Comparison of ENCODE assay signal across 17 cellular contexts in genomic region chr13:37009692-37010091, GRCh38. TPM values are rescaled to one million over a fixed set of nuclear protein-coding genes. Genes with fewer than 3 reads are reported as not detected.
DNase-seq lines count a peak whose midpoint lies in the region; ATAC-seq and TF ChIP-seq lines count a peak whose summit lies in the region.
"Had no signal": no experiment of that assay in that cellular context is flagged by ENCODE, and none has a peak within 500 bp of the region (broad histone marks: within the 10 kb centered on the region; RNA-seq: fewer than 3 reads in every experiment).

No MANE protein-coding gene starts in this region.

- POLR2A ChIA-PET in activated CD8-positive, alpha-beta T cell treated with anti-CD3 and anti-CD28 coated beads for 36 hours (lab: Charles Lee): interaction anchor here (1.5 kb wide), 1 partner anchor 9 kb away, joined by 5 read pairs; the partner anchor contains the start of gene EXOSC8
- POLR2A ChIA-PET in activated CD8-positive, alpha-beta T cell treated with anti-CD3 and anti-CD28 coated beads, Interleukin-2, amount 10 ng/mL, durations not matched to agents 7 days and 5 days (lab: Charles Lee): interaction anchor here (1.2 to 4.8 kb wide), 2 partner anchors 9 to 10 kb away, joined by 4 to 31 read pairs; partner anchors contain the start of genes ALG5 and EXOSC8
- POLR2A ChIA-PET in CD8-positive, alpha-beta T cell (lab: Charles Lee): no interaction called here

- CTCF ChIA-PET in activated CD8-positive, alpha-beta T cell treated with anti-CD3 and anti-CD28 coated beads for 36 hours (lab: Charles Lee): no interaction called here
- CTCF ChIA-PET in activated CD8-positive, alpha-beta T cell treated with anti-CD3 and anti-CD28 coated beads, Interleukin-2, amount 10 ng/mL, durations not matched to agents 7 days and 5 days (lab: Charles Lee): interaction anchor here (4.3 kb wide), 1 partner anchor 9 kb away, joined by 25 read pairs; the partner anchor contains the start of genes ALG5 and EXOSC8
- CTCF ChIA-PET in CD8-positive, alpha-beta T cell (lab: Charles Lee): no interaction called here

- no peaks in the 10 kb centered on the region for H3K27me3 Mint-ChIP-seq in activated CD8-positive, alpha-beta T cell treated with anti-CD3 and anti-CD28 coated beads for 36 hours
- no peaks in the 10 kb centered on the region for H3K27me3 Mint-ChIP-seq in activated CD8-positive, alpha-beta T cell treated with anti-CD3 and anti-CD28 coated beads, Interleukin-2, amount 10 ng/mL, durations not matched to agents 7 days and 5 days (ENCODE audit: low read depth)
- H3K27me3 Mint-ChIP-seq in CD8-positive, alpha-beta T cell (ENCODE audit: low read depth): no peaks in the 10 kb centered on the region
- H3K27me3 Mint-ChIP-seq in activated T-helper 2 cell treated with anti-CD3 and anti-CD28 coated beads, Interferon-gamma antibody, Interleukin-2, Interleukin-4, amounts not matched to agents 10 μg/mL and 5 μg/mL and 100 μg/mL, durations not matched to agents 14 hours and 24 hours and 36 hours (ENCODE audit: low read depth): no peaks in the 10 kb centered on the region
- H3K27me3 Mint-ChIP-seq in neural crest cell (ENCODE audit: low read depth): no peaks in the 10 kb centered on the region
- H3K27me3 Mint-ChIP-seq: CD8-positive, alpha-beta memory T cell had no signal

- H3K36me3 ChIP-seq in CD8-positive, alpha-beta T cell (ENCODE audit: insufficient read depth, low read length): peaks cover 21% of the 10 kb centered on the region

- H3K9me3 Mint-ChIP-seq in activated CD8-positive, alpha-beta T cell treated with anti-CD3 and anti-CD28 coated beads for 36 hours: no peaks in the 10 kb centered on the region
- H3K9me3 Mint-ChIP-seq in activated CD8-positive, alpha-beta T cell treated with anti-CD3 and anti-CD28 coated beads, Interleukin-2, amount 10 ng/mL, durations not matched to agents 7 days and 5 days (ENCODE audit: insufficient read depth): no peaks in the 10 kb centered on the region
- H3K9me3 Mint-ChIP-seq in CD8-positive, alpha-beta T cell: no peaks in the 10 kb centered on the region
- no peaks in the 10 kb centered on the region for H3K9me3 Mint-ChIP-seq in activated T-helper 2 cell treated with anti-CD3 and anti-CD28 coated beads, Interferon-gamma antibody, Interleukin-2, Interleukin-4, amounts not matched to agents 10 μg/mL and 5 μg/mL and 100 μg/mL, durations not matched to agents 14 hours and 24 hours and 36 hours
- H3K9me3 Mint-ChIP-seq in neural crest cell: no peaks in the 10 kb centered on the region
- H3K9me3 Mint-ChIP-seq: CD8-positive, alpha-beta memory T cell had no signal

- H3K4me1 ChIP-seq in CD8-positive, alpha-beta T cell (ENCODE audit: insufficient read depth, low read length): no peaks in the 10 kb centered on the region
- H3K4me1 ChIP-seq in foreskin keratinocyte: no peaks in the 10 kb centered on the region
- H3K4me1 ChIP-seq: A549 had no signal

- intact Hi-C loops in activated CD8-positive, alpha-beta T cell treated with anti-CD3 and anti-CD28 coated beads for 36 hours (cut with micrococcal nuclease): no loop called here
- intact Hi-C loops in CD8-positive, alpha-beta T cell (cut with DNase I, micrococcal nuclease): loop anchor here (5.0 kb wide), 2 partner anchors 33 to 38 kb away; no protein-coding TSS in a partner anchor
- intact Hi-C loops in activated T-helper 2 cell treated with anti-CD3 and anti-CD28 coated beads, Interferon-gamma antibody, Interleukin-2, Interleukin-4, amounts not matched to agents 10 μg/mL and 5 μg/mL and 100 μg/mL, durations not matched to agents 14 hours and 24 hours and 36 hours (cut with micrococcal nuclease): no loop called here

- no peak overlapping the region for H3K4me3 Mint-ChIP-seq in activated CD8-positive, alpha-beta T cell treated with anti-CD3 and anti-CD28 coated beads for 36 hours
- H3K4me3 Mint-ChIP-seq in activated CD8-positive, alpha-beta T cell treated with anti-CD3 and anti-CD28 coated beads, Interleukin-2, amount 10 ng/mL, durations not matched to agents 7 days and 5 days: no peak overlapping the region
- no peak overlapping the region for H3K4me3 Mint-ChIP-seq in CD8-positive, alpha-beta T cell
- H3K4me3 Mint-ChIP-seq in activated T-helper 2 cell treated with anti-CD3 and anti-CD28 coated beads, Interferon-gamma antibody, Interleukin-2, Interleukin-4, amounts not matched to agents 10 μg/mL and 5 μg/mL and 100 μg/mL, durations not matched to agents 14 hours and 24 hours and 36 hours (ENCODE audit: low read depth): no peak overlapping the region
- no peak overlapping the region for H3K4me3 Mint-ChIP-seq in neural crest cell
- H3K4me3 Mint-ChIP-seq: CD8-positive, alpha-beta memory T cell had no signal

- peak overlapping the region; percentile 55 for H3K27ac Mint-ChIP-seq in activated CD8-positive, alpha-beta T cell treated with anti-CD3 and anti-CD28 coated beads for 36 hours
- H3K27ac Mint-ChIP-seq in activated CD8-positive, alpha-beta T cell treated with anti-CD3 and anti-CD28 coated beads, Interleukin-2, amount 10 ng/mL, durations not matched to agents 7 days and 5 days: no peak overlapping the region
- H3K27ac Mint-ChIP-seq in CD8-positive, alpha-beta T cell: peak overlapping the region; percentile 55
- H3K27ac Mint-ChIP-seq in activated T-helper 2 cell treated with anti-CD3 and anti-CD28 coated beads, Interferon-gamma antibody, Interleukin-2, Interleukin-4, amounts not matched to agents 10 μg/mL and 5 μg/mL and 100 μg/mL, durations not matched to agents 14 hours and 24 hours and 36 hours: peak overlapping the region; percentile 8
- peak overlapping the region; percentile 67 for H3K27ac Mint-ChIP-seq in neural crest cell (ENCODE audit: unreplicated experiment)

- H3K4me1 Mint-ChIP-seq in activated CD8-positive, alpha-beta T cell treated with anti-CD3 and anti-CD28 coated beads for 36 hours (ENCODE audit: low read depth): peaks cover 21% of the 10 kb centered on the region
- H3K4me1 Mint-ChIP-seq in activated CD8-positive, alpha-beta T cell treated with anti-CD3 and anti-CD28 coated beads, Interleukin-2, amount 10 ng/mL, durations not matched to agents 7 days and 5 days (ENCODE audit: low read depth): peaks cover 18% of the 10 kb centered on the region
- peaks cover 6% of the 10 kb centered on the region for H3K4me1 Mint-ChIP-seq in CD8-positive, alpha-beta T cell (ENCODE audit: low read depth)
- H3K4me1 Mint-ChIP-seq in activated T-helper 2 cell treated with anti-CD3 and anti-CD28 coated beads, Interferon-gamma antibody, Interleukin-2, Interleukin-4, amounts not matched to agents 10 μg/mL and 5 μg/mL and 100 μg/mL, durations not matched to agents 14 hours and 24 hours and 36 hours (ENCODE audit: low read depth): peaks cover 9% of the 10 kb centered on the region
- H3K4me1 Mint-ChIP-seq in neural crest cell: peaks cover 4% of the 10 kb centered on the region

- H3K27me3 ChIP-seq in CD8-positive, alpha-beta T cell (ENCODE audit: insufficient read depth, low read length): no peaks in the 10 kb centered on the region
- no peaks in the 10 kb centered on the region for H3K27me3 ChIP-seq in foreskin keratinocyte

- TF ChIP-seq CTCF in activated CD8-positive, alpha-beta T cell treated with anti-CD3 and anti-CD28 coated beads for 36 hours (IDR thresholded peaks at IDR 0.05): no peak
- no peak for TF ChIP-seq CTCF in CD8-positive, alpha-beta T cell (IDR thresholded peaks at IDR 0.05)
- TF ChIP-seq CTCF in neural crest cell (conservative IDR thresholded peaks at IDR 0.05) (no peak), foreskin keratinocyte (conservative IDR thresholded peaks at IDR 0.05) (no peak)

- DNase-seq in activated CD8-positive, alpha-beta T cell treated with anti-CD3 and anti-CD28 coated beads for 36 hours: no peak
- DNase-seq in activated CD8-positive, alpha-beta T cell treated with anti-CD3 and anti-CD28 coated beads, Interleukin-2, amount 10 ng/mL, durations not matched to agents 7 days and 5 days: no peak
- DNase-seq in CD8-positive, alpha-beta T cell: no peak
- no peak for DNase-seq in activated T-helper 2 cell treated with anti-CD3 and anti-CD28 coated beads, Interferon-gamma antibody, Interleukin-2, Interleukin-4, amounts not matched to agents 10 μg/mL and 5 μg/mL and 100 μg/mL, durations not matched to agents 14 hours and 24 hours and 36 hours (ENCODE audit: low spot score)
- DNase-seq in neural crest cell (ENCODE audit: low read depth, low spot score) (no peak), foreskin keratinocyte (no peak), globus pallidus (ENCODE audit: low spot score) (no peak)
- DNase-seq: CD8-positive, alpha-beta memory T cell; DMS53; EL; GOT3; KBM-7; NCI-H1105 treated with DMSO at 0.1 percent for 48 hours; NCI-H1694 treated with DMSO at 0.1 percent for 48 hours had no signal

- peaks cover 59% of the 10 kb centered on the region for H3K36me3 Mint-ChIP-seq in activated CD8-positive, alpha-beta T cell treated with anti-CD3 and anti-CD28 coated beads for 36 hours (ENCODE audit: low read depth)
- peaks cover 74% of the 10 kb centered on the region for H3K36me3 Mint-ChIP-seq in activated CD8-positive, alpha-beta T cell treated with anti-CD3 and anti-CD28 coated beads, Interleukin-2, amount 10 ng/mL, durations not matched to agents 7 days and 5 days (ENCODE audit: low read depth)
- peaks cover 75% of the 10 kb centered on the region for H3K36me3 Mint-ChIP-seq in CD8-positive, alpha-beta T cell
- peaks cover 85% of the 10 kb centered on the region for H3K36me3 Mint-ChIP-seq in activated T-helper 2 cell treated with anti-CD3 and anti-CD28 coated beads, Interferon-gamma antibody, Interleukin-2, Interleukin-4, amounts not matched to agents 10 μg/mL and 5 μg/mL and 100 μg/mL, durations not matched to agents 14 hours and 24 hours and 36 hours (ENCODE audit: low read depth)
- H3K36me3 Mint-ChIP-seq in neural crest cell (ENCODE audit: low read depth): peaks cover 22% of the 10 kb centered on the region

- ATAC-seq in activated CD8-positive, alpha-beta T cell treated with anti-CD3 and anti-CD28 coated beads for 36 hours: no peak
- no peak for ATAC-seq in activated CD8-positive, alpha-beta T cell treated with anti-CD3 and anti-CD28 coated beads, Interleukin-2, amount 10 ng/mL, durations not matched to agents 7 days and 5 days
- no peak for ATAC-seq in CD8-positive, alpha-beta T cell
- no peak for ATAC-seq in foreskin keratinocyte
- ATAC-seq: A549, GM12878, Panc1 had no signal

- H3K4me3 ChIP-seq in CD8-positive, alpha-beta T cell (ENCODE audit: low read depth, low read length): no peak overlapping the region
- H3K4me3 ChIP-seq: A549, GM12878 had no signal

- no peak overlapping the region for H3K27ac ChIP-seq in CD8-positive, alpha-beta T cell (ENCODE audit: low read depth, low read length)
- H3K27ac ChIP-seq in foreskin keratinocyte: no peak overlapping the region
- H3K27ac ChIP-seq: A549 had no signal

- no peaks in the 10 kb centered on the region for H3K9me3 ChIP-seq in CD8-positive, alpha-beta T cell (ENCODE audit: low read length)
- H3K9me3 ChIP-seq: A549 had no signal

RNA-seq across cellular contexts. Expression of gene EXOSC8, which starts 9.1 kb away (rescaled TPM):
- total RNA-seq in activated CD8-positive, alpha-beta T cell treated with anti-CD3 and anti-CD28 coated beads for 36 hours: 100 to 1,000 TPM; 168 to 170 TPM
- total RNA-seq in activated CD8-positive, alpha-beta T cell treated with anti-CD3 and anti-CD28 coated beads, Interleukin-2, amount 10 ng/mL, durations not matched to agents 7 days and 5 days: 100 to 1,000 TPM; 109 to 122 TPM
- 10 to 100 TPM; 41.4 to 43.7 TPM for total RNA-seq in CD8-positive, alpha-beta T cell
- total RNA-seq in activated T-helper 2 cell treated with anti-CD3 and anti-CD28 coated beads, Interferon-gamma antibody, Interleukin-2, Interleukin-4, amounts not matched to agents 10 μg/mL and 5 μg/mL and 100 μg/mL, durations not matched to agents 14 hours and 24 hours and 36 hours: 117 and 126 TPM in 2 replicates
- total RNA-seq in neural crest cell: 107 and 116 TPM in 2 replicates
- total RNA-seq in foreskin keratinocyte: 71.1 and 72.8 TPM in 2 replicates
- polyA plus RNA-seq in foreskin keratinocyte: 67.0 and 73.0 TPM in 2 replicates

RNA-seq across cellular contexts. Expression of gene ALG5, which starts 10.6 kb away (rescaled TPM):
- total RNA-seq in activated CD8-positive, alpha-beta T cell treated with anti-CD3 and anti-CD28 coated beads for 36 hours: 10 to 100 TPM; 25.5 to 26.8 TPM
- total RNA-seq in activated CD8-positive, alpha-beta T cell treated with anti-CD3 and anti-CD28 coated beads, Interleukin-2, amount 10 ng/mL, durations not matched to agents 7 days and 5 days: 10 to 100 TPM; 32.0 to 33.8 TPM
- 10 to 100 TPM; 17.8 to 20.7 TPM for total RNA-seq in CD8-positive, alpha-beta T cell
- total RNA-seq in activated T-helper 2 cell treated with anti-CD3 and anti-CD28 coated beads, Interferon-gamma antibody, Interleukin-2, Interleukin-4, amounts not matched to agents 10 μg/mL and 5 μg/mL and 100 μg/mL, durations not matched to agents 14 hours and 24 hours and 36 hours: 45.6 and 49.8 TPM in 2 replicates
- total RNA-seq in neural crest cell: 31.1 and 32.3 TPM in 2 replicates
- total RNA-seq in foreskin keratinocyte: 37.9 and 43.4 TPM in 2 replicates
- polyA plus RNA-seq in foreskin keratinocyte: 41.8 and 44.1 TPM in 2 replicates

RNA-seq across cellular contexts. Expression of gene SUPT20H, which starts 49.8 kb away (rescaled TPM):
- 10 to 100 TPM; 59.6 to 63.4 TPM for total RNA-seq in activated CD8-positive, alpha-beta T cell treated with anti-CD3 and anti-CD28 coated beads for 36 hours
- 10 to 100 TPM; 67.4 to 71.5 TPM for total RNA-seq in activated CD8-positive, alpha-beta T cell treated with anti-CD3 and anti-CD28 coated beads, Interleukin-2, amount 10 ng/mL, durations not matched to agents 7 days and 5 days
- total RNA-seq in CD8-positive, alpha-beta T cell: 10 to 100 TPM; 53.0 to 55.0 TPM
- 75.8 and 77.8 TPM in 2 replicates for total RNA-seq in activated T-helper 2 cell treated with anti-CD3 and anti-CD28 coated beads, Interferon-gamma antibody, Interleukin-2, Interleukin-4, amounts not matched to agents 10 μg/mL and 5 μg/mL and 100 μg/mL, durations not matched to agents 14 hours and 24 hours and 36 hours
- 86.5 and 87.3 TPM in 2 replicates for total RNA-seq in neural crest cell
- 50.0 and 56.4 TPM in 2 replicates for total RNA-seq in foreskin keratinocyte
- polyA plus RNA-seq in foreskin keratinocyte: 27.0 and 29.2 TPM in 2 replicates

Comparison
In these comparisons a context has a peak if more than half of its experiments do, and no peak if none do; other contexts are left out.
1. intact Hi-C loops: an anchor here in CD8-positive, alpha-beta T cell (5.0 kb wide); none called in activated CD8-positive, alpha-beta T cell treated with anti-CD3 and anti-CD28 coated beads for 36 hours and activated T-helper 2 cell treated with anti-CD3 and anti-CD28 coated beads, Interferon-gamma antibody, Interleukin-2, Interleukin-4, amounts not matched to agents 10 μg/mL and 5 μg/mL and 100 μg/mL, durations not matched to agents 14 hours and 24 hours and 36 hours.